2 cellular contexts compared by ENCODE assay signal in genomic region chr1:205356424-205357151, GRCh38.
TF ChIP-seq lines count a peak whose summit lies in the region.

KLHDC8A (minus strand) TSS chr1:205356922; CDS start chr1:205343604, 13,318 bp downstream.

TF ChIP-seq in K562, 482 proteins besides CTCF, POLR2A, EP300 and RAD21 (continued from another document):
- TF ChIP-seq TAF1 (IDR thresholded peaks at IDR 0.05; ENCODE audit: control insufficient read depth, extremely low read depth, insufficient read depth, low read length, severe bottlenecking) = no peak

TF ChIP-seq in neural cell, 6 proteins besides CTCF, POLR2A, EP300 and RAD21:
- TF ChIP-seq TAF1 (IDR thresholded peaks at IDR 0.05; ENCODE audit: low read depth) (no peak), EZH2 (IDR thresholded peaks at IDR 0.05; ENCODE audit: borderline replicate concordance, insufficient read depth, low read length, poor library complexity, severe bottlenecking) (no peak), SMC3 (conservative IDR thresholded peaks at IDR 0.05; ENCODE audit: poor library complexity) (no peak), MXI1 (conservative IDR thresholded peaks at IDR 0.05; ENCODE audit: poor library complexity, severe bottlenecking) (no peak), REST (IDR thresholded peaks at IDR 0.05; ENCODE audit: borderline replicate concordance) (no peak), POLR2AphosphoS5 (IDR thresholded peaks at IDR 0.05) (no peak)
